23 cellular contexts compared by ENCODE assay signal in the genomic region with DNA sequence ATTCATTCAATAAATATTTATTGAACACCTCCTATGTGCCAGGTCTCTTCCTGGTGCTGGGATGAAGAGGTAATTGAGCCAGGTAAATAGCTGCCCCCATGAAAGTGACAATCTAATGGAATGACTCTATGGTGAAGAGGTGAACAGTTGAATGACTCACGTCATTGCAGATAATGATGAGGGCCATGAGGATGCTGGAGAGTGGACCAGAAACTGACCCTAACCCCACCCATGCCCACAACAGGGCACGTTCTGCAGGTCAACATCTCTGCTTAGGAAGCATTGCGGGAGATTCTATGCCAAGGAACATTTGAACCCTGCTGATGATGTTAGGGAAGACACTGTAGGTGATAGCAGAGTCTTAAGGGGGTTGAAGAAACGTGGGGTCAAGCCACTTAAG.
"Had no signal": no experiment of that assay in that cellular context is flagged by ENCODE, and none has a peak within 500 bp of the region (broad histone marks: within the 10 kb centered on the region; RNA-seq: fewer than 3 reads in every experiment).

No MANE protein-coding gene starts in this region.

- H3K27ac Mint-ChIP-seq: endodermal cell; naive thymus-derived CD8-positive, alpha-beta T cell; progenitor cell of endocrine pancreas; stimulated activated effector memory CD8-positive, alpha-beta T cell treated with anti-CD3 and anti-CD28 coated beads, Interleukin-12 subunit alpha, Interleukin-12 subunit beta, amount 100 ng/mL, for 72 hours had no signal

- H3K4me3 Mint-ChIP-seq: endodermal cell; naive thymus-derived CD8-positive, alpha-beta T cell; stimulated activated effector memory CD8-positive, alpha-beta T cell treated with anti-CD3 and anti-CD28 coated beads, Interleukin-12 subunit alpha, Interleukin-12 subunit beta, amount 100 ng/mL, for 72 hours had no signal

- ATAC-seq: gastrocnemius medialis; left ventricle myocardium superior; lower lobe of right lung; naive thymus-derived CD8-positive, alpha-beta T cell; sciatic nerve; stimulated activated effector memory CD8-positive, alpha-beta T cell treated with anti-CD3 and anti-CD28 coated beads, Interleukin-12 subunit alpha, Interleukin-12 subunit beta, amount 100 ng/mL, for 72 hours had no signal

- H3K9me3 Mint-ChIP-seq: endodermal cell had no signal

- FAIRE-seq: keratinocyte had no signal

- H3K36me3 ChIP-seq: gastrocnemius medialis, lower lobe of right lung, stomach, thyroid gland, vagina had no signal

- H3K4me1 Mint-ChIP-seq: naive thymus-derived CD8-positive, alpha-beta T cell; stimulated activated effector memory CD8-positive, alpha-beta T cell treated with anti-CD3 and anti-CD28 coated beads, Interleukin-12 subunit alpha, Interleukin-12 subunit beta, amount 100 ng/mL, for 72 hours had no signal

- H3K27me3 ChIP-seq: gastrocnemius medialis, stomach, thyroid gland, vagina had no signal

- H3K27ac ChIP-seq: dorsolateral prefrontal cortex, epithelial cell of prostate, gastrocnemius medialis, lower lobe of right lung, parathyroid adenoma, stomach, thyroid gland, vagina had no signal

- DNase-seq: dorsolateral prefrontal cortex; effector CD4-positive, alpha-beta T cell; endodermal cell; foreskin fibroblast; gastrocnemius medialis; head of caudate nucleus; left ventricle myocardium superior; lower lobe of right lung; naive thymus-derived CD8-positive, alpha-beta T cell; occipital lobe; stimulated activated CD4-positive, alpha-beta T cell treated with anti-CD3 and anti-CD28 coated beads, Interleukin-2, amount 100 ng/mL, for 24 hours; stimulated activated CD4-positive, alpha-beta T cell treated with anti-CD3 and anti-CD28 coated beads, Interleukin-4, amount 100 ng/mL, for 24 hours; stimulated activated naive CD4-positive, alpha-beta T cell treated with Interleukin-2 at 50 U/mL for 16 hours; trophoblast cell had no signal

- H3K9me3 ChIP-seq: gastrocnemius medialis, lower lobe of right lung, stomach, thyroid gland, vagina had no signal

- H3K4me1 ChIP-seq: gastrocnemius medialis, lower lobe of right lung, parathyroid adenoma had no signal

- H3K36me3 Mint-ChIP-seq: naive thymus-derived CD8-positive, alpha-beta T cell; stimulated activated effector memory CD8-positive, alpha-beta T cell treated with anti-CD3 and anti-CD28 coated beads, Interleukin-12 subunit alpha, Interleukin-12 subunit beta, amount 100 ng/mL, for 72 hours had no signal

- H3K4me3 ChIP-seq: dorsolateral prefrontal cortex, gastrocnemius medialis, lower lobe of right lung, stomach, thyroid gland, vagina had no signal
